Comparison of ENCODE assay signal across 8 cellular contexts in the genomic region with DNA sequence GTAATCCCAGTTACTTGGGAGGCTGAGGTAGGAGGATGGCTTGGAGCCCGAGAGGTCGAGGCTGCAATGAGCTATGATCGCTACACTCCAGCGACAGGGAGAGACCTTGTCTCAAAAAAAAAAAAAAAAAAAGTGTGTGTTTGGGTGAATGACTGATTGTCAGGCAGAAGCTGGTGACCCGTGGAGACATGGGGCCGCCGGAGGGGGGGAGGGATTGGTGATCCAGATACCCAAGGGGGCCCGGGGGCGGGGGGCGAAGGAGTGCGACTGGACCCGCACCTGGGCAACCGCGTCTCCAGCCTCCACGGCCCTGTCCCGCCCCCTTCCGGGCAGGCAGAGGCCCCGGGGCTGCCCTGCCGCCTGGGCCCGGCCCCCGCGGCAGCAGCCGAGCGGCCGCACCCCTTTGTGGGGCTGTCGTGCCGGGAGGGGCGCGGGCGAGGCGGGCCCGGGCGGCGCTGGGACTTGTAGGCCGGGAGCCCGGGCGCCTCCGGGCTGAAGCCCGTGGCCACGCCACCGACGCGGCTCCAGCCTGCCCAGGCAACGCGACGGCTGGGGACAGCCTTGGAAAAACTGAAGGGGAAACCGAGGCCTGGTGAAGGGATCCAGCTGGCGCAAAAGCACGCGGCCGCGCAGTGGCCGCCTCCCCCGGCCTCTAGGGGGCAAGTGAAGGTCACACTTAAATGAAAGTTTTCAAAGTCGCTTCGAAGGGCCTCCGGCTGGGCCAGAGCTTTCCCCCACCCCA. TPM values are rescaled to one million over a fixed set of nuclear protein-coding genes. Genes with fewer than 3 reads are reported as not detected.
DNase-seq lines count a peak whose midpoint lies in the region; TF ChIP-seq lines count a peak whose summit lies in the region.

No MANE protein-coding gene starts in this region.

- 5 to 6% methylated on average over 39 to 57 of the region's 57 CpGs for WGBS in esophagus, 2 donors

- no peak overlapping the region for H3K4me3 ChIP-seq in AG09309 (ENCODE audit: control insufficient read depth, low read depth, low read length)
- H3K4me3 ChIP-seq in esophagus (ENCODE audit: low read depth in 1 of 2, low read length in 2 of 2): peak overlapping the region; percentile 28 to 35
- peak overlapping the region in 4 of 5 donors; percentile 29 to 57 (median 52) for H3K4me3 ChIP-seq in subcutaneous abdominal adipose tissue (ENCODE audit: low read depth in 1 of 5, low read length in 5 of 5)

- DNase-seq in AG09309 (ENCODE audit: low read depth) (peak; percentile 4), GM19238 (ENCODE audit: insufficient read length, low spot score) (peak; percentile 66), NCI-H2107 (lab: John Stamatoyannopoulos, UW) (peak; percentile 68), mucosa of gallbladder (ENCODE audit: low spot score) (peak; percentile 77), cerebellar cortex (ENCODE audit: low spot score) (no peak)
- peak; percentile 64 for DNase-seq in activated CD8-positive, alpha-beta memory T cell treated with anti-CD3 and anti-CD28 coated beads, Interleukin-2, amount 50 U/mL, for 4 hours

- TF ChIP-seq CTCF in AG09309 (IDR thresholded peaks at IDR 0.05; ENCODE audit: control insufficient read depth, insufficient read depth, low read depth, low read length, missing control alignments): peak; percentile 27

- peak overlapping the region in 3 of 5 donors; percentile 64 to 68 (median 64) for H3K9ac ChIP-seq in subcutaneous abdominal adipose tissue (ENCODE audit: low read length in 5 of 5)

- H3K9me3 ChIP-seq in esophagus (ENCODE audit: control insufficient read depth in 2 of 2, insufficient read depth in 1 of 2, low read depth in 1 of 2, low read length in 1 of 2) (no peaks in the 10 kb centered on the region), subcutaneous abdominal adipose tissue (ENCODE audit: control insufficient read depth in 5 of 5, low read length in 5 of 5) (peaks cover 0 to 7% (median 0%) of the 10 kb centered on the region in 5 donors)

- H3K4me1 ChIP-seq in esophagus (ENCODE audit: control insufficient read depth in 2 of 2, insufficient read depth in 2 of 2, low read length in 1 of 2) (peaks cover 7 to 21% of the 10 kb centered on the region in 2 donors), subcutaneous abdominal adipose tissue (ENCODE audit: control insufficient read depth in 5 of 5, insufficient read depth in 5 of 5, low read length in 5 of 5) (peaks cover 2 to 63% (median 43%) of the 10 kb centered on the region in 5 donors)

- H3K27me3 ChIP-seq in esophagus (ENCODE audit: control insufficient read depth in 1 of 2, insufficient read depth in 2 of 2, low read length in 2 of 2) (no peaks in the 10 kb centered on the region), subcutaneous abdominal adipose tissue (ENCODE audit: control insufficient read depth in 5 of 5, insufficient read depth in 4 of 5, low read length in 5 of 5) (no peaks in the 10 kb centered on the region)

- H3K36me3 ChIP-seq in esophagus (ENCODE audit: control insufficient read depth in 2 of 2, insufficient read depth in 2 of 2, low read length in 1 of 2) (peaks cover 6% of the 10 kb centered on the region in 2 donors), subcutaneous abdominal adipose tissue (ENCODE audit: control insufficient read depth in 5 of 5, insufficient read depth in 5 of 5, low read length in 5 of 5) (peaks cover 0 to 10% (median 7%) of the 10 kb centered on the region in 5 donors)

- H3K27ac ChIP-seq in esophagus (ENCODE audit: low read depth in 2 of 2, low read length in 1 of 2) (peak overlapping the region; percentile 68 to 79), subcutaneous abdominal adipose tissue (ENCODE audit: low read depth, low read length) (peak overlapping the region; percentile 37)

RNA-seq across cellular contexts. Expression of a gene that starts 2.1 kb away (rescaled TPM):
- 10 to 100 TPM; 10.9 to 13.8 TPM for polyA plus RNA-seq in esophagus
- 21.9 TPM for total RNA-seq in mucosa of gallbladder

RNA-seq across cellular contexts. Expression of a gene that starts 38.1 kb away (rescaled TPM):
- 10 to 100 TPM in 1 of 2 donors, 1 to 10 TPM in 1; 8.6 to 25.0 TPM for polyA plus RNA-seq in esophagus
- 20.9 TPM for total RNA-seq in mucosa of gallbladder

RNA-seq across cellular contexts. Expression of a gene that starts 59.5 kb away (rescaled TPM):
- not detected for polyA plus RNA-seq in esophagus
- not detected for total RNA-seq in mucosa of gallbladder
